14 cellular contexts compared by ENCODE assay signal in the genomic region with DNA sequence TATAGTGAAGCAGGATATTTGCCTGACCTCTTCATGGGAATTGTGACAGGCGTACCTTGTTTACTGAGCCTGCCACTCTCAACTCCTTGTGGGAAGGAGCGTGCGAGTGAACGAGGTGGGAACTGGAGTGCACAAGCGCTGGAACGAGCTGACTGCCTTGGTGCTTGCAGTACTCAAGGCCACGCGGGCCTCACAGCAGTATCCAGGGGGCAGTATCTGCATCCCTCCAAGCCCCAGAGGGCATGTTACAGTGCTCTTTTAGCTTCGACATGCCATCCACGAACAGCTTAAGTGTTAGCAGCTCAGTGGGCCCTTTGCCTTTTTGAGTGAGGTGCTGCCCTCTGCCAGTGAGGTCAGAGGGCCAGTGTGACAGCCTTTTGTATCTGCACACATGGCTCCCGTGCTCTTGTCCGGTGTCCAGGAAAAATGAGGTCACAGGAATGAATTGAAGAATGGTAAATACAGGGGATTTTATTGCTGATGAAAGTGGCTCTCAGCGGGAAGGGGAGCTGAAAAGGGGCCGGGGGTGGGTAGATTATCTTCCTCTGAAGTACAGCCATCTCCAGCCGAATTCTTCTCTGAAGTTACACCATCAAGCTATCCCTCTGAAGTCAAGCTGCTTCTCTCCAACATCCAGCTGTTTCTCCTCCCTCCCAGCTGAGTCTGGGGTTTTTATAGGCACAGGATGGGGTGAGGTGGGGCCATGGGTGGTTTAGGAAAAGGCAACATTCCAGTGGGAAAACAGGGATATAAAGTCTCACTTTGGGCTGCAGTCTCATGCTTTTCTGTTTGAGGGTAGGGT.
DNase-seq lines count a peak whose midpoint lies in the region; ATAC-seq and TF ChIP-seq lines count a peak whose summit lies in the region.
"Had no signal": no experiment of that assay in that cellular context is flagged by ENCODE, and none has a peak within 500 bp of the region (broad histone marks: within the 10 kb centered on the region; RNA-seq: fewer than 3 reads in every experiment).

No MANE protein-coding gene starts in this region.

- H3K9me3 ChIP-seq in BE2C (no peaks in the 10 kb centered on the region), lower lobe of right lung (no peaks in the 10 kb centered on the region)
- H3K9me3 ChIP-seq: breast epithelium had no signal

- peak; percentile 16; the same call in 1 of the 2 replicates for TF ChIP-seq CTCF in BE2C (IDR thresholded peaks at IDR 0.05; ENCODE audit: low read depth, low read length)
- no peak for TF ChIP-seq CTCF in glutamatergic neuron (IDR thresholded peaks at IDR 0.05; ENCODE audit: partially characterized antibody, unreplicated experiment)
- peak; percentile 19 for TF ChIP-seq CTCF in lower lobe of right lung (IDR thresholded peaks at IDR 0.05)

- intact Hi-C loops in lower lobe of right lung (cut with DNase I): no loop called here

- peak overlapping the region; percentile 59 for H3K27ac Mint-ChIP-seq in glutamatergic neuron (ENCODE audit: unreplicated experiment)
- no peak overlapping the region for H3K27ac Mint-ChIP-seq in activated T-cell treated with anti-CD3 and anti-CD28 coated beads, Interleukin-2, amount 50 U/mL, for 72 hours
- H3K27ac Mint-ChIP-seq: activated T-helper 17 cell treated with anti-CD3 and anti-CD28 coated beads, Interleukin-2, amount 50 U/mL, for 72 hours; stimulated activated naive B cell treated with anti-CD40 and anti-IgM and Interleukin-4, amounts not matched to agents 10 μg/mL and 1 μg/mL and 100 μg/mL, for 72 hours had no signal

- H3K27me3 Mint-ChIP-seq in glutamatergic neuron (ENCODE audit: unreplicated experiment): no peaks in the 10 kb centered on the region
- H3K27me3 Mint-ChIP-seq in activated T-cell treated with anti-CD3 and anti-CD28 coated beads, Interleukin-2, amount 50 U/mL, for 72 hours (ENCODE audit: low read depth): no peaks in the 10 kb centered on the region
- H3K27me3 Mint-ChIP-seq: activated T-helper 17 cell treated with anti-CD3 and anti-CD28 coated beads, Interleukin-2, amount 50 U/mL, for 72 hours; stimulated activated naive B cell treated with anti-CD40 and anti-IgM and Interleukin-4, amounts not matched to agents 10 μg/mL and 1 μg/mL and 100 μg/mL, for 72 hours had no signal

- H3K36me3 ChIP-seq in BE2C (no peaks in the 10 kb centered on the region), lower lobe of right lung (peaks cover 10% of the 10 kb centered on the region)
- H3K36me3 ChIP-seq: breast epithelium had no signal

- DNase-seq in BE2C (no peak), NCI-H2029 (lab: John Stamatoyannopoulos, UW) (peak; percentile 56), glutamatergic neuron (peak; percentile 31), lower lobe of right lung (peak; percentile 73), RKO (ENCODE audit: low spot score) (no peak), SKM-1 (lab: John Stamatoyannopoulos, UW; ENCODE audit: unreplicated experiment) (no peak), SW480 (ENCODE audit: low spot score) (no peak)
- DNase-seq in activated T-cell treated with anti-CD3 and anti-CD28 coated beads, Interleukin-2, amount 50 U/mL, for 72 hours: no peak
- DNase-seq: activated CD4-positive, alpha-beta T cell treated with anti-CD3 and anti-CD28 coated beads for 1 hour; nucleus accumbens; stimulated activated naive B cell treated with anti-CD40 and anti-IgM and Interleukin-4, amounts not matched to agents 10 μg/mL and 1 μg/mL and 100 μg/mL, for 72 hours had no signal

- H3K27me3 ChIP-seq in BE2C (no peaks in the 10 kb centered on the region), lower lobe of right lung (ENCODE audit: low read depth) (no peaks in the 10 kb centered on the region)
- H3K27me3 ChIP-seq: breast epithelium had no signal

- peak overlapping the region; percentile 15 for H3K4me3 Mint-ChIP-seq in glutamatergic neuron (ENCODE audit: unreplicated experiment)
- H3K4me3 Mint-ChIP-seq in activated T-cell treated with anti-CD3 and anti-CD28 coated beads, Interleukin-2, amount 50 U/mL, for 72 hours: no peak overlapping the region
- H3K4me3 Mint-ChIP-seq: activated T-helper 17 cell treated with anti-CD3 and anti-CD28 coated beads, Interleukin-2, amount 50 U/mL, for 72 hours; stimulated activated naive B cell treated with anti-CD40 and anti-IgM and Interleukin-4, amounts not matched to agents 10 μg/mL and 1 μg/mL and 100 μg/mL, for 72 hours had no signal

- peaks cover 21% of the 10 kb centered on the region for H3K4me1 Mint-ChIP-seq in glutamatergic neuron (ENCODE audit: low read depth, unreplicated experiment)
- peaks cover 39% of the 10 kb centered on the region for H3K4me1 Mint-ChIP-seq in activated T-cell treated with anti-CD3 and anti-CD28 coated beads, Interleukin-2, amount 50 U/mL, for 72 hours (ENCODE audit: low read depth)

- H3K36me3 Mint-ChIP-seq in glutamatergic neuron (ENCODE audit: unreplicated experiment): no peaks in the 10 kb centered on the region
- no peaks in the 10 kb centered on the region for H3K36me3 Mint-ChIP-seq in activated T-cell treated with anti-CD3 and anti-CD28 coated beads, Interleukin-2, amount 50 U/mL, for 72 hours (ENCODE audit: insufficient read depth in 2 of 2)

- ATAC-seq in lower lobe of right lung: peak; percentile 91
- ATAC-seq in activated T-cell treated with anti-CD3 and anti-CD28 coated beads, Interleukin-2, amount 50 U/mL, for 72 hours (replicated peaks in 1 of 2): no peak
- ATAC-seq: activated T-helper 17 cell treated with anti-CD3 and anti-CD28 coated beads, Interleukin-2, amount 50 U/mL, for 72 hours; esophagus mucosa; stimulated activated naive B cell treated with anti-CD40 and anti-IgM and Interleukin-4, amounts not matched to agents 10 μg/mL and 1 μg/mL and 100 μg/mL, for 72 hours had no signal

- no peak overlapping the region for H3K4me3 ChIP-seq in BE2C (ENCODE audit: low read depth, low read length)
- H3K4me3 ChIP-seq in lower lobe of right lung: no peak overlapping the region
- H3K4me3 ChIP-seq: breast epithelium had no signal

- H3K27ac ChIP-seq in lower lobe of right lung: no peak overlapping the region
- H3K27ac ChIP-seq: breast epithelium had no signal

- no peaks in the 10 kb centered on the region for H3K9me3 Mint-ChIP-seq in glutamatergic neuron (ENCODE audit: unreplicated experiment)
- no peaks in the 10 kb centered on the region for H3K9me3 Mint-ChIP-seq in activated T-cell treated with anti-CD3 and anti-CD28 coated beads, Interleukin-2, amount 50 U/mL, for 72 hours
- H3K9me3 Mint-ChIP-seq: activated T-helper 17 cell treated with anti-CD3 and anti-CD28 coated beads, Interleukin-2, amount 50 U/mL, for 72 hours had no signal

- H3K4me1 ChIP-seq in BE2C (no peaks in the 10 kb centered on the region), lower lobe of right lung (no peaks in the 10 kb centered on the region)
- H3K4me1 ChIP-seq: breast epithelium had no signal

Comparison
In these comparisons a context has a peak if more than half of its experiments do, and no peak if none do; other contexts are left out.
1. DNase-seq: peak in NCI-H2029 (single experiment), glutamatergic neuron (single experiment) and lower lobe of right lung (single experiment); none in BE2C (single experiment), RKO (single experiment), activated T-cell treated with anti-CD3 and anti-CD28 coated beads, Interleukin-2, amount 50 U/mL, for 72 hours (0 of 2), SKM-1 (single experiment) and SW480 (single experiment).
2. ATAC-seq: peak in lower lobe of right lung (2 of 2); none in activated T-cell treated with anti-CD3 and anti-CD28 coated beads, Interleukin-2, amount 50 U/mL, for 72 hours (0 of 2).